1 cellular context compared by ENCODE assay signal in genomic region chr3:179081885-179082284, GRCh38.
TF ChIP-seq lines count a peak whose summit lies in the region.

No MANE protein-coding gene starts in this region.

TF ChIP-seq in WTC11, 78 proteins besides CTCF, POLR2A, EP300 and RAD21 (continued from another document):
- TF ChIP-seq, protein P1, sequence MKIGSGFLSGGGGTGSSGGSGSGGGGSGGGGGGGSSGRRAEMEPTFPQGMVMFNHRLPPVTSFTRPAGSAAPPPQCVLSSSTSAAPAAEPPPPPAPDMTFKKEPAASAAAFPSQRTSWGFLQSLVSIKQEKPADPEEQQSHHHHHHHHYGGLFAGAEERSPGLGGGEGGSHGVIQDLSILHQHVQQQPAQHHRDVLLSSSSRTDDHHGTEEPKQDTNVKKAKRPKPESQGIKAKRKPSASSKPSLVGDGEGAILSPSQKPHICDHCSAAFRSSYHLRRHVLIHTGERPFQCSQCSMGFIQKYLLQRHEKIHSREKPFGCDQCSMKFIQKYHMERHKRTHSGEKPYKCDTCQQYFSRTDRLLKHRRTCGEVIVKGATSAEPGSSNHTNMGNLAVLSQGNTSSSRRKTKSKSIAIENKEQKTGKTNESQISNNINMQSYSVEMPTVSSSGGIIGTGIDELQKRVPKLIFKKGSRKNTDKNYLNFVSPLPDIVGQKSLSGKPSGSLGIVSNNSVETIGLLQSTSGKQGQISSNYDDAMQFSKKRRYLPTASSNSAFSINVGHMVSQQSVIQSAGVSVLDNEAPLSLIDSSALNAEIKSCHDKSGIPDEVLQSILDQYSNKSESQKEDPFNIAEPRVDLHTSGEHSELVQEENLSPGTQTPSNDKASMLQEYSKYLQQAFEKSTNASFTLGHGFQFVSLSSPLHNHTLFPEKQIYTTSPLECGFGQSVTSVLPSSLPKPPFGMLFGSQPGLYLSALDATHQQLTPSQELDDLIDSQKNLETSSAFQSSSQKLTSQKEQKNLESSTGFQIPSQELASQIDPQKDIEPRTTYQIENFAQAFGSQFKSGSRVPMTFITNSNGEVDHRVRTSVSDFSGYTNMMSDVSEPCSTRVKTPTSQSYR (CRISPR knock-in tag; IDR thresholded peaks at IDR 0.05), result no peak
- TF ChIP-seq TCF7 (CRISPR knock-in tag; IDR thresholded peaks at IDR 0.05; ENCODE audit: low read depth), result no peak
- no peak for TF ChIP-seq PRRX2 (CRISPR knock-in tag; IDR thresholded peaks at IDR 0.05)
- TF ChIP-seq ZNF317 (CRISPR knock-in tag; IDR thresholded peaks at IDR 0.05; ENCODE audit: borderline replicate concordance, low read depth), result no peak
- no peak for TF ChIP-seq ATF3 (CRISPR knock-in tag; conservative IDR thresholded peaks at IDR 0.05)
